9 cellular contexts compared by ENCODE assay signal in genomic region chr7:11831727-11832495, GRCh38. TPM values are rescaled to one million over a fixed set of nuclear protein-coding genes. Genes with fewer than 3 reads are reported as not detected.
A peak's percentile ranks its signal among the peaks of the same experiment; 100 is the strongest.
DNase-seq lines count a peak whose midpoint lies in the region; ATAC-seq, FAIRE-seq and TF ChIP-seq lines count a peak whose summit lies in the region.
"Had no signal": no experiment of that assay in that cellular context is flagged by ENCODE, and none has a peak within 500 bp of the region (broad histone marks: within the 10 kb centered on the region; RNA-seq: fewer than 3 reads in every experiment).

A gene with protein sequence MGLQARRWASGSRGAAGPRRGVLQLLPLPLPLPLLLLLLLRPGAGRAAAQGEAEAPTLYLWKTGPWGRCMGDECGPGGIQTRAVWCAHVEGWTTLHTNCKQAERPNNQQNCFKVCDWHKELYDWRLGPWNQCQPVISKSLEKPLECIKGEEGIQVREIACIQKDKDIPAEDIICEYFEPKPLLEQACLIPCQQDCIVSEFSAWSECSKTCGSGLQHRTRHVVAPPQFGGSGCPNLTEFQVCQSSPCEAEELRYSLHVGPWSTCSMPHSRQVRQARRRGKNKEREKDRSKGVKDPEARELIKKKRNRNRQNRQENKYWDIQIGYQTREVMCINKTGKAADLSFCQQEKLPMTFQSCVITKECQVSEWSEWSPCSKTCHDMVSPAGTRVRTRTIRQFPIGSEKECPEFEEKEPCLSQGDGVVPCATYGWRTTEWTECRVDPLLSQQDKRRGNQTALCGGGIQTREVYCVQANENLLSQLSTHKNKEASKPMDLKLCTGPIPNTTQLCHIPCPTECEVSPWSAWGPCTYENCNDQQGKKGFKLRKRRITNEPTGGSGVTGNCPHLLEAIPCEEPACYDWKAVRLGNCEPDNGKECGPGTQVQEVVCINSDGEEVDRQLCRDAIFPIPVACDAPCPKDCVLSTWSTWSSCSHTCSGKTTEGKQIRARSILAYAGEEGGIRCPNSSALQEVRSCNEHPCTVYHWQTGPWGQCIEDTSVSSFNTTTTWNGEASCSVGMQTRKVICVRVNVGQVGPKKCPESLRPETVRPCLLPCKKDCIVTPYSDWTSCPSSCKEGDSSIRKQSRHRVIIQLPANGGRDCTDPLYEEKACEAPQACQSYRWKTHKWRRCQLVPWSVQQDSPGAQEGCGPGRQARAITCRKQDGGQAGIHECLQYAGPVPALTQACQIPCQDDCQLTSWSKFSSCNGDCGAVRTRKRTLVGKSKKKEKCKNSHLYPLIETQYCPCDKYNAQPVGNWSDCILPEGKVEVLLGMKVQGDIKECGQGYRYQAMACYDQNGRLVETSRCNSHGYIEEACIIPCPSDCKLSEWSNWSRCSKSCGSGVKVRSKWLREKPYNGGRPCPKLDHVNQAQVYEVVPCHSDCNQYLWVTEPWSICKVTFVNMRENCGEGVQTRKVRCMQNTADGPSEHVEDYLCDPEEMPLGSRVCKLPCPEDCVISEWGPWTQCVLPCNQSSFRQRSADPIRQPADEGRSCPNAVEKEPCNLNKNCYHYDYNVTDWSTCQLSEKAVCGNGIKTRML (N-terminal part only) (minus strand): TSS chr7:11832198. CDS start chr7:11831946, 252 bp downstream.

- H2AFZ ChIP-seq in astrocyte (ENCODE audit: low read depth, low read length) (peak within 1 kb of the TSS; percentile 85), hepatocyte (peak within 1 kb of the TSS; percentile 89), Karpas-422 (ENCODE audit: low read length) (no peak within 1 kb of the TSS)

- no peaks in the 10 kb centered on the region for H3K27me3 ChIP-seq in astrocyte (ENCODE audit: insufficient read depth, low read length)
- H3K27me3 ChIP-seq in hepatocyte = no peaks in the 10 kb centered on the region
- H3K27me3 ChIP-seq in Karpas-422 (ENCODE audit: low read length) = no peaks in the 10 kb centered on the region

- H3K27ac ChIP-seq in astrocyte (ENCODE audit: low read depth, low read length) (no peak within 1 kb of the TSS), hepatocyte (peak within 1 kb of the TSS; percentile 30), Karpas-422 (ENCODE audit: low read length) (no peak within 1 kb of the TSS)

- TF ChIP-seq CTCF in astrocyte (IDR thresholded peaks at IDR 0.05; ENCODE audit: insufficient read depth, low read depth, low read length) (no peak), hepatocyte (IDR thresholded peaks at IDR 0.05; ENCODE audit: poor library complexity) (no peak)

- H3K9me2 ChIP-seq in hepatocyte (replicated peaks; ENCODE audit: insufficient read depth) (no peaks in the 10 kb centered on the region), Karpas-422 (replicated peaks; ENCODE audit: insufficient read depth, low read length) (no peaks in the 10 kb centered on the region)

- H3K4me1 Mint-ChIP-seq in astrocyte (ENCODE audit: low read depth, unreplicated experiment) = peaks cover 8% of the 10 kb centered on the region

- ATAC-seq in HG02885 (IDR thresholded peaks at IDR 0.05; ENCODE audit: poor library complexity, unreplicated experiment) = peak; percentile 59

- H3K9me3 Mint-ChIP-seq in astrocyte (ENCODE audit: unreplicated experiment) = peaks cover 2% of the 10 kb centered on the region

- H3K4me3 ChIP-seq in astrocyte (ENCODE audit: insufficient read depth, low read depth, low read length) = peak within 1 kb of the TSS; percentile 61
- H3K4me3 ChIP-seq in hepatocyte = peak within 1 kb of the TSS; percentile 82
- no peak within 1 kb of the TSS for H3K4me3 ChIP-seq in Karpas-422 (ENCODE audit: low read length)

- H3K9me3 ChIP-seq in astrocyte (ENCODE audit: insufficient read depth, low read depth, low read length) (no peaks in the 10 kb centered on the region), hepatocyte (ENCODE audit: low read depth) (no peaks in the 10 kb centered on the region), Karpas-422 (ENCODE audit: low read length) (no peaks in the 10 kb centered on the region)

- WGBS in hepatocyte (ENCODE audit: low lambda C conversion rate, missing lambda C conversion rate) = 1% methylated on average over 58 of the region's 62 CpGs

- H3K27ac Mint-ChIP-seq in astrocyte (ENCODE audit: unreplicated experiment) = peak within 1 kb of the TSS; percentile 60
- H3K27ac Mint-ChIP-seq: CD8-positive, alpha-beta memory T cell had no signal

- H3K36me3 Mint-ChIP-seq in astrocyte (ENCODE audit: low read depth, unreplicated experiment) = no peaks in the 10 kb centered on the region
- H3K36me3 Mint-ChIP-seq: CD8-positive, alpha-beta memory T cell had no signal

- H3K27me3 Mint-ChIP-seq in astrocyte (ENCODE audit: low read depth, unreplicated experiment) = no peaks in the 10 kb centered on the region

- H3K79me2 ChIP-seq in astrocyte (ENCODE audit: insufficient read depth, low read length) (no peaks in the 10 kb centered on the region), hepatocyte (peaks cover 7% of the 10 kb centered on the region), Karpas-422 (ENCODE audit: low read length) (no peaks in the 10 kb centered on the region)

- peak within 1 kb of the TSS; percentile 97 for H3K4me2 ChIP-seq in astrocyte (ENCODE audit: low read length)
- H3K4me2 ChIP-seq in hepatocyte = peak within 1 kb of the TSS; percentile 87
- H3K4me2 ChIP-seq in Karpas-422 (ENCODE audit: low read depth, low read length, poor library complexity, severe bottlenecking) = no peak within 1 kb of the TSS

- H3K36me3 ChIP-seq in astrocyte (ENCODE audit: insufficient read depth, low read length) (no peaks in the 10 kb centered on the region), hepatocyte (replicated peaks; ENCODE audit: insufficient read depth, low read depth) (no peaks in the 10 kb centered on the region), Karpas-422 (ENCODE audit: insufficient read depth, low read length) (no peaks in the 10 kb centered on the region)

- DNase-seq in NCI-H2029 treated with DMSO at 0.1 percent for 48 hours (lab: John Stamatoyannopoulos, UW) (peak; percentile 3), NCI-H2029 (lab: John Stamatoyannopoulos, UW) (no peak), NCI-H460 (ENCODE audit: extremely low read depth, low read depth) (peak; percentile 41), astrocyte (ENCODE audit: low read depth) (peak; percentile 48), hepatocyte (ENCODE audit: low spot score) (peak; percentile 80), pulmonary artery endothelial cell (ENCODE audit: low read depth, low spot score) (no peak), Karpas-422 (no peak)

- H3K4me3 Mint-ChIP-seq in astrocyte (ENCODE audit: unreplicated experiment) = peak within 1 kb of the TSS; percentile 87

- no peaks in the 10 kb centered on the region for H4K20me1 ChIP-seq in astrocyte (ENCODE audit: insufficient read depth, low read length)
- H4K20me1 ChIP-seq in hepatocyte (ENCODE audit: insufficient read depth, poor library complexity, severe bottlenecking) = no peaks in the 10 kb centered on the region
- no peaks in the 10 kb centered on the region for H4K20me1 ChIP-seq in Karpas-422 (ENCODE audit: insufficient read depth, low read depth, low read length)

- H3K9ac ChIP-seq in astrocyte (ENCODE audit: low read length) (peak within 1 kb of the TSS; percentile 73), Karpas-422 (ENCODE audit: low read length) (no peak within 1 kb of the TSS)

- peaks cover 5% of the 10 kb centered on the region for H3K4me1 ChIP-seq in astrocyte (ENCODE audit: insufficient read depth, low read length)
- H3K4me1 ChIP-seq in hepatocyte (ENCODE audit: insufficient read depth) = no peaks in the 10 kb centered on the region
- H3K4me1 ChIP-seq in Karpas-422 (ENCODE audit: low read length) = peaks cover 14% of the 10 kb centered on the region

- FAIRE-seq in astrocyte (lab: Jason Lieb, UNC) = no peak

RNA-seq across cellular contexts. Expression of the gene that starts here (rescaled TPM):
- 4.2 and 5.7 TPM in 2 replicates for total RNA-seq in NCI-H460 (2014; rRNA removed; shearing (Covaris generic))
- polyA plus RNA-seq in NCI-H460 (2014; cell fraction: nucleus; rRNA removed) = 3.3 and 5.7 TPM in 2 replicates
- total RNA-seq in astrocyte (1.4 and 3.5 TPM in 2 replicates), hepatocyte (6.9 and 8.3 TPM in 2 replicates), pulmonary artery endothelial cell (18.8 and 30.5 TPM in 2 replicates)
- 3.4 and 4.0 TPM in 2 replicates for polyA plus RNA-seq in hepatocyte
- total RNA-seq in Karpas-422 (2014; rRNA removed; shearing (Covaris generic); ENCODE audit: low replicate concordance) = 0.29 TPM in 1 of 2 replicates, not detected in the other
- total RNA-seq: CD8-positive, alpha-beta memory T cell had no signal
- polyA plus RNA-seq: CD8-positive, alpha-beta memory T cell had no signal

Comparison
In these comparisons a context has a peak if more than half of its experiments do, and no peak if none do; other contexts are left out.
1. DNase-seq: peak in NCI-H2029 treated with DMSO at 0.1 percent for 48 hours (single experiment), NCI-H460 (single experiment), astrocyte (single experiment) and hepatocyte (single experiment); none in NCI-H2029 (single experiment), pulmonary artery endothelial cell (single experiment) and Karpas-422 (single experiment).